13 cellular contexts compared by ENCODE assay signal in the genomic region with DNA sequence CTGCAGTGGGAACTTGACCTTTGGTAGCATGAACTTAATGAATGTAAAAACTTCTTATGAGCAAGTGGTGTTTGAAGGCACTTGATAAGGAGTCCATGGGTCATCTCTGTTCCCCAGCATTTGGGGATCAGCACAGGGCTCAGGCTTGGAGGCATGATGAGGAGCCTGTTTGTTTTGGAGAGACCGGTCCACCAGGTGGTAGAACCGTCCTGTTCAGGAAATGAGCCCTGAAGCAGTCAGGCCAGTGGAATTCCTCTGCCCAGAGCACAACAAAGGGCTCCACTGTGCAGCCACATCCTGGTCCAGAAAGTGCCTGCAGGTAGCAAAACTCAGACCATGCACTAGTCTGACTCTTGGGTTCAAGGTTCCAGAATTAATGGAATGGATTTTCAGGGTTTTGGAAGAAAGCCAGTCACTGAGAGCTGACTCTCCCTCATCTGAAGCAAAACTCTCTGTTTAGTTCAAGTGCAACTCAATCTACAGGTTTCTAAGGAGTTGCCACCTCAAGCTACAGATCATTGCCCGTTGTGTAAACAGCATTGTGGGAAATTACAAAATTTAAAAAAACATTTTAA. TPM values are rescaled to one million over a fixed set of nuclear protein-coding genes. Genes with fewer than 3 reads are reported as not detected.
DNase-seq lines count a peak whose midpoint lies in the region; ATAC-seq and TF ChIP-seq lines count a peak whose summit lies in the region.
"Had no signal": no experiment of that assay in that cellular context is flagged by ENCODE, and none has a peak within 500 bp of the region (broad histone marks: within the 10 kb centered on the region; RNA-seq: fewer than 3 reads in every experiment).

No MANE protein-coding gene starts in this region.

- DNase-seq in DMS53 (lab: John Stamatoyannopoulos, UW) = peak; percentile 69
- DNase-seq in PC-3 = peak; percentile 90
- peak; percentile 57 for DNase-seq in endodermal cell
- peak; percentile 52 to 77 for DNase-seq in lung microvascular endothelial cell (ENCODE audit: low read depth in 2 of 2)
- no peak for DNase-seq in GM10248 (ENCODE audit: extremely low spot score)
- DNase-seq in pons (ENCODE audit: low spot score) = no peak
- no peak for DNase-seq in cerebellar nuclear complex (lab: John Stamatoyannopoulos, UW)
- DNase-seq: activated naive CD4-positive, alpha-beta T cell treated with anti-CD3 and anti-CD28 coated beads, Interleukin-2, amount 10 ng/mL, durations not matched to agents 7 days and 5 days; left cardiac atrium; nucleus accumbens; stimulated activated CD8-positive, alpha-beta memory T cell treated with anti-CD3 and anti-CD28 coated beads, Interleukin-4, amount 100 ng/mL, for 48 hours had no signal

- H3K9me2 ChIP-seq in PC-3 (replicated peaks; ENCODE audit: low read length) = no peaks in the 10 kb centered on the region

- no peaks in the 10 kb centered on the region for H3F3A ChIP-seq in PC-3 (ENCODE audit: low read length, unreplicated experiment)

- no peaks in the 10 kb centered on the region for H4K20me1 ChIP-seq in PC-3 (ENCODE audit: low read length)

- 89 to 90% methylated on average over 3 of the region's 3 CpGs for WGBS in endodermal cell (ENCODE audit: insufficient coverage in 1 of 2, insufficient read length in 1 of 2), 2 experiments

- POLR2A ChIA-PET in PC-3 (lab: Charles Lee; ENCODE audit: unreplicated experiment) = interaction anchor here (0.6 kb wide), 1 partner anchor 106 kb away, joined by 3 read pairs; no protein-coding TSS in a partner anchor
- POLR2A ChIA-PET in GM10248 (lab: Yijun Ruan, JAX) = no interaction called here

- H3K36me3 ChIP-seq in PC-3 (ENCODE audit: low read depth, low read length) (no peaks in the 10 kb centered on the region), endodermal cell (ENCODE audit: control insufficient read depth, insufficient read depth, low read length) (no peaks in the 10 kb centered on the region)

- H3K79me2 ChIP-seq in PC-3 (ENCODE audit: low read length) = no peaks in the 10 kb centered on the region

- CTCF ChIA-PET in PC-3 (lab: Charles Lee) (interaction anchor here (0.6 to 0.8 kb wide), 2 partner anchors 116 to 148 kb away, joined by 3 read pairs; no protein-coding TSS in a partner anchor), GM10248 (lab: Yijun Ruan, JAX) (interaction anchor here (0.8 to 3.2 kb wide), 2 partner anchors 23 to 215 kb away, joined by 3 to 17 read pairs; a partner anchor contains a TSS)

- BruUV-seq in PC-3 (replicated peaks; lab: Mats Ljungman, UMichigan) = no TSS peak

- H3K4me1 ChIP-seq in PC-3 (ENCODE audit: insufficient read depth, low read length) = peaks cover 50% of the 10 kb centered on the region
- peaks cover 3% of the 10 kb centered on the region for H3K4me1 ChIP-seq in endodermal cell (ENCODE audit: control insufficient read depth, insufficient read depth, low read length)

- TF ChIP-seq CTCF in PC-3 (conservative IDR thresholded peaks at IDR 0.05; ENCODE audit: low read depth, low read length) (peak; percentile 56; the same call in 1 of the 2 replicates), endodermal cell (conservative IDR thresholded peaks at IDR 0.05) (peak; percentile 41), GM10248 (IDR thresholded peaks at IDR 0.05; ENCODE audit: control extremely low read depth, extremely low read depth, low read depth, missing control alignments) (no peak)

- no peak overlapping the region for H3K4me3 Mint-ChIP-seq in endodermal cell
- H3K4me3 Mint-ChIP-seq: activated naive CD4-positive, alpha-beta T cell treated with anti-CD3 and anti-CD28 coated beads, Interleukin-2, amount 10 ng/mL, durations not matched to agents 7 days and 5 days had no signal

- no peaks in the 10 kb centered on the region for H3K36me3 Mint-ChIP-seq in endodermal cell (ENCODE audit: low read depth)
- H3K36me3 Mint-ChIP-seq: activated naive CD4-positive, alpha-beta T cell treated with anti-CD3 and anti-CD28 coated beads, Interleukin-2, amount 10 ng/mL, durations not matched to agents 7 days and 5 days had no signal

- H3K27me3 Mint-ChIP-seq in endodermal cell (ENCODE audit: insufficient read depth) = no peaks in the 10 kb centered on the region

- H3K9ac ChIP-seq in PC-3 (ENCODE audit: low read length) = peak overlapping the region; percentile 35
- no peak overlapping the region for H3K9ac ChIP-seq in endodermal cell (ENCODE audit: extremely low read depth, low read length, poor library complexity, severe bottlenecking)

- H3K4me1 Mint-ChIP-seq in endodermal cell = peaks cover 7% of the 10 kb centered on the region
- H3K4me1 Mint-ChIP-seq: activated naive CD4-positive, alpha-beta T cell treated with anti-CD3 and anti-CD28 coated beads, Interleukin-2, amount 10 ng/mL, durations not matched to agents 7 days and 5 days had no signal

- H3K4me2 ChIP-seq in PC-3 (ENCODE audit: low read length) = peak overlapping the region; percentile 38

- no peak overlapping the region for H3K27ac Mint-ChIP-seq in endodermal cell
- H3K27ac Mint-ChIP-seq: activated naive CD4-positive, alpha-beta T cell treated with anti-CD3 and anti-CD28 coated beads, Interleukin-2, amount 10 ng/mL, durations not matched to agents 7 days and 5 days had no signal

- ATAC-seq in PC-3 (peak; percentile 83), HG02798 (IDR thresholded peaks at IDR 0.05; ENCODE audit: poor library complexity, unreplicated experiment) (no peak)
- ATAC-seq: left cardiac atrium had no signal

- H3K9me3 ChIP-seq in PC-3 (ENCODE audit: low read length) (no peaks in the 10 kb centered on the region), endodermal cell (ENCODE audit: control insufficient read depth, low read length) (no peaks in the 10 kb centered on the region)

- H3K9me3 Mint-ChIP-seq in endodermal cell = no peaks in the 10 kb centered on the region
- H3K9me3 Mint-ChIP-seq: activated naive CD4-positive, alpha-beta T cell treated with anti-CD3 and anti-CD28 coated beads, Interleukin-2, amount 10 ng/mL, durations not matched to agents 7 days and 5 days had no signal

- peak overlapping the region; percentile 39; the same call in 1 of the 2 replicates for H2AFZ ChIP-seq in PC-3 (ENCODE audit: low read length)

- H3K27ac ChIP-seq in PC-3 (ENCODE audit: low read length) = peak overlapping the region; percentile 84
- no peak overlapping the region for H3K27ac ChIP-seq in endodermal cell (ENCODE audit: low read depth, low read length)

- intact Hi-C loops in PC-3 (cut with micrococcal nuclease) = loop anchor here (5.0 kb wide), 1 partner anchor 37 kb away; no protein-coding TSS in a partner anchor

- no peak overlapping the region for H3K4me3 ChIP-seq in PC-3 (ENCODE audit: low read length)
- no peak overlapping the region for H3K4me3 ChIP-seq in endodermal cell (ENCODE audit: low read length)

- H3K27me3 ChIP-seq in PC-3 (ENCODE audit: low read length) (no peaks in the 10 kb centered on the region), endodermal cell (ENCODE audit: control insufficient read depth, insufficient read depth, low read length, poor library complexity, severe bottlenecking) (no peaks in the 10 kb centered on the region)

RNA-seq across cellular contexts. Expression of a gene that starts 52.3 kb away (rescaled TPM):
- total RNA-seq in PC-3 (2014; rRNA removed) (82.6 and 104 TPM in 2 replicates), endodermal cell (not detected), lung microvascular endothelial cell (not detected in 2 replicates)
- not detected for polyA plus RNA-seq in endodermal cell (2013, experiment 1 of 2)
- not detected for polyA plus RNA-seq in endodermal cell (2013, experiment 2 of 2)
- total RNA-seq: left cardiac atrium had no signal
- polyA plus RNA-seq: AG04450 had no signal

Comparison
In these comparisons a context has a peak if more than half of its experiments do, and no peak if none do; other contexts are left out.
1. DNase-seq: peak in DMS53 (single experiment), PC-3 (single experiment), endodermal cell (single experiment) and lung microvascular endothelial cell (2 of 2); none in GM10248 (single experiment), pons (single experiment) and cerebellar nuclear complex (0 of 2).
2. RNA of a gene that starts 52.3 kb away (total RNA-seq): 82.6 to 104 TPM in PC-3; not detected in endodermal cell and not detected in lung microvascular endothelial cell; every median in the first group is over 10 times any median in the second.